8 cellular contexts compared by ENCODE assay signal in the genomic region with DNA sequence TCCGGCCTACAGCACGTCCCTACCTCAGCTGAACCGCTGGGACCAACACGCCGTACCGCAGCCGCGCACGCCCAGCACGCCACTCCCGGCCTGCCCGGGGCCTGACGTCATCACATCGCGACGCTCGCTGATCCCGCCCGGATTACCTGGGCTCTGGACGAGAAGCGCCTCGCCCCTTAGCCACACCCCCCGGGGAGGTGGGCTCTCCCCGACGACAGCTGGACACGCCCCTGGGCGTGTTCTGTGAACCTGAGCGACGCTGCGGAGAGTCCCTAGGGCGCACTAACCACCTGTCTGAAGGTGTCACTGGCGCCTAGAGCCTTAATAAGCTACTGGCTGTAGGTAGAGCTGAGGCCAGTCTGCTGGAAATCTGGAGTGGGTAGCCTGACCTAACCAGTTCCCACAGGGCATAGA. TPM values are rescaled to one million over a fixed set of nuclear protein-coding genes. Genes with fewer than 3 reads are reported as not detected.
DNase-seq lines count a peak whose midpoint lies in the region; ATAC-seq and TF ChIP-seq lines count a peak whose summit lies in the region.
"Not testable (repeated sequence)": the region's sequence is repeated elsewhere in the genome, so short reads cannot be mapped to it uniquely, and the experiment has no call there.

Gene ZNG1A (minus strand): TSS at position 87 of the 414 bp plus-strand sequence. CDS start 87 bp downstream, outside the sequence.

- H3K27me3 ChIP-seq in ACC112 (ENCODE audit: insufficient read depth, low read length); body of pancreas; cardiac muscle cell; neuron (ENCODE audit: insufficient read depth, low read length): not testable (repeated sequence)

- H3K36me3 ChIP-seq in ACC112 (ENCODE audit: insufficient read depth, low read length); body of pancreas (replicated peaks in 1 of 2; ENCODE audit: insufficient read depth in 1 of 2, low read depth in 2 of 2); cardiac muscle cell; neuron (ENCODE audit: insufficient read depth, low read length): not testable (repeated sequence)

- not testable (repeated sequence) for H3K79me2 ChIP-seq in ACC112 (ENCODE audit: control insufficient read depth, insufficient read depth, low read length, unreplicated experiment)

- H3K9me3 ChIP-seq in body of pancreas; cardiac muscle cell (ENCODE audit: low read depth); neuron (ENCODE audit: low read length): not testable (repeated sequence)

- ATAC-seq in body of pancreas, result not testable (repeated sequence)

- DNase-seq in HS-27A (ENCODE audit: low read depth), result peak; percentile 1
- DNase-seq in NOMO-1 (lab: John Stamatoyannopoulos, UW; ENCODE audit: unreplicated experiment in 2 of 2), result peak; percentile 20 to 27
- DNase-seq in activated CD4-positive, alpha-beta T cell treated with anti-CD3 and anti-CD28 coated beads, Interleukin-2, amount 50 U/mL, for 48 hours, result peak; percentile 69 to 77
- DNase-seq in body of pancreas, result peak in 3 of 4 donors; percentile 89 to 94 (median 91)
- peak; percentile 63 to 65 for DNase-seq in cardiac muscle cell (ENCODE audit: low read depth in 1 of 2, low spot score in 1 of 2)
- peak; percentile 61 for DNase-seq in stimulated activated CD8-positive, alpha-beta memory T cell treated with anti-CD3 and anti-CD28 coated beads, Interleukin-12 subunit alpha, Interleukin-12 subunit beta, amount 100 ng/mL, for 1 hour (ENCODE audit: low read depth)

- H2AFZ ChIP-seq in ACC112 (ENCODE audit: low read length, unreplicated experiment), result peak within 1 kb of the TSS; percentile 75
- H2AFZ ChIP-seq in neuron (ENCODE audit: low read depth, low read length), result not testable (repeated sequence)

- not testable (repeated sequence) for H3K4me1 ChIP-seq in ACC112 (ENCODE audit: control insufficient read depth, insufficient read depth, low read length, unreplicated experiment); body of pancreas; cardiac muscle cell (ENCODE audit: low read depth); neuron (ENCODE audit: insufficient read depth, low read length)

- peak in 1 of 3 donors; percentile 22 for TF ChIP-seq POLR2A in body of pancreas (IDR thresholded peaks at IDR 0.05)

- TF ChIP-seq CTCF in body of pancreas (IDR thresholded peaks at IDR 0.05); cardiac muscle cell (IDR thresholded peaks at IDR 0.05; ENCODE audit: low read depth, low read length): not testable (repeated sequence)

- not testable (repeated sequence) for H3K27ac ChIP-seq in ACC112 (ENCODE audit: low read depth, low read length); cardiac muscle cell
- H3K27ac ChIP-seq in body of pancreas, result peak within 1 kb of the TSS in 3 of 4 donors; percentile 46 to 73 (median 65)

- 0% methylated on average over 1 to 16 of the region's 32 CpGs for WGBS in body of pancreas, 2 donors

- intact Hi-C loops in body of pancreas (cut with DNase I), result not testable (repeated sequence)

- peak within 1 kb of the TSS; percentile 76 for H3K4me3 ChIP-seq in ACC112 (ENCODE audit: low read depth, low read length)
- H3K4me3 ChIP-seq in body of pancreas, result not testable (repeated sequence)
- peak within 1 kb of the TSS; percentile 26 for H3K4me3 ChIP-seq in cardiac muscle cell
- H3K4me3 ChIP-seq in neuron (ENCODE audit: low read length), result peak within 1 kb of the TSS; percentile 52

RNA-seq across cellular contexts. Expression of gene ZNG1A, which starts in this region (rescaled TPM):
- 10 to 100 TPM; 33.7 to 64.6 TPM for total RNA-seq in body of pancreas
- 37.1 and 43.4 TPM in 2 replicates for total RNA-seq in cardiac muscle cell
- polyA plus RNA-seq in cardiac muscle cell, result 69.0 and 87.9 TPM in 2 replicates

Comparison
In these comparisons a context has a peak if more than half of its experiments do, and no peak if none do; other contexts are left out.
1. DNase-seq: peak in every context shown above with its lines; median percentile 91 in body of pancreas; 73 in activated CD4-positive, alpha-beta T cell treated with anti-CD3 and anti-CD28 coated beads, Interleukin-2, amount 50 U/mL, for 48 hours; 64 in cardiac muscle cell; 61 in stimulated activated CD8-positive, alpha-beta memory T cell treated with anti-CD3 and anti-CD28 coated beads, Interleukin-12 subunit alpha, Interleukin-12 subunit beta, amount 100 ng/mL, for 1 hour; 24 in NOMO-1; 1 in HS-27A.